Comparison of ENCODE assay signal across 1 cellular context in the genomic region with DNA sequence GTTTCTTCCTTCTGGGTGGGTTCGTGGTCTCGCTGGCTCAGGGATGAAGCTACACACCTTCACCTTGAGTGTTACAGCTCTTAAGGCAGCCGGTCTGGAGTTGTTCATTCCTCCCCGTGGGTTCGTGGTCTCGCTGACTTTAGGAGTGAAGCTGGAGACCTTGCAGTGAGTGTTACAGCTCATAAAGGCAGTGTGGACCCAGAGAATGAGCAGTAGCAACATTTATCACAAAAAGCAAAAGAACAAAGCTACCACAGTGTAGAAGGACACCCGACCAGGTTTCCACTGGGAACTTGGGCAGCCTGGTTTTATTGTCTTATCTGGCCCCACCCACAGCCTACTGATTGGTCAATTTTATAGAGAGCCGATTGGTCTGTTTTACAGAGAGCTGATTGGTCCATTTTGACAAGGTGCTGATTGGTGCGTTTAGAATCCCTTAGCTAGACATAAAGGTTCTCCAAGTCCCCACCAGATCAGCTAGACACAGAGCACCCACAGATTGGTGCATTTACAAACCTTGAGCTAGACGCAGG.
TF ChIP-seq lines count a peak whose summit lies in the region.

No MANE protein-coding gene starts in this region.

TF ChIP-seq in IMR-90, 13 proteins besides CTCF, POLR2A, EP300 and RAD21 (continued from another document):
- no peak for TF ChIP-seq NFE2L2 (IDR thresholded peaks at IDR 0.05; ENCODE audit: low read depth, low read length)
